In the genomic region with DNA sequence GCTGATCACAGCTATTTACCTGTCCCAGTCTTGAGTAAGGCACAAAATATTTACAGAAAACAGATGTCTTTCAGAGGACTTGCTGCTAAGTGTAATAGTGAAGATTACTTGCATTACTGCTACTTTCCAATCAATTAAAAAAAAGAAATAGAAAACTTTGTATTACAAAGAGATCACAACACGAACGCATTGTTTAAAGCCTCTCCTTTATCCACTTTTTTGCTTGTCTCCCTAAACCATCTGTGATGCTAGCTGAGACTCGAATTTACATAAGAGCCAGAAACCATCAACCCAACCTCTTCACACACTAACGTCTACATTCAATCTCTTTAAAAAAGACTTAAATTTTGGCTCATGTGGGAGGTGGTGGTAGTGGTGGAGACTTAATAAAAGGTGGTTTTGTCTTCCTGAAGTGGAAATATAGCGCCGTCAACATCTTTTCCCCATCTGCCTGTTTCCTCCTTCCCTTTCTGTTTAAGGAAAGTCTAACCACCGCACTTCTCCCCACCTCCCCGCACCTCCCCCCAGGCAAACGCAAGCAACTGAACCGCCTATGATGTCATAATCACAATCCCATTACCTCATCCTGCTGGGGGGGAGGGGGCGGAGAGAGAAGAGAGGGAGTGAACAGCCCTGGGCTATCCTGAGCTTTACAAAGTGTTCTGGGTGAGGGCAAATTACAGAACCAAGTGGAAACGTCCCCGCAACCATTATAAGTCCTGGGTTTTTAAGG, we compare ENCODE assay signal across 8 cellular contexts. TPM values are rescaled to one million over a fixed set of nuclear protein-coding genes. Genes with fewer than 3 reads are reported as not detected.
A peak's percentile ranks its signal among the peaks of the same experiment; 100 is the strongest.
DNase-seq lines count a peak whose midpoint lies in the region; ATAC-seq and TF ChIP-seq lines count a peak whose summit lies in the region.

No MANE protein-coding gene starts in this region.

- TF ChIP-seq POLR2A in NB4 (IDR thresholded peaks at IDR 0.05; ENCODE audit: extremely low read depth, insufficient read length) = no peak

- no peak for DNase-seq in activated T-cell treated with anti-CD3 and anti-CD28 coated beads, Interleukin-2, amount 50 U/mL, for 4 hours
- DNase-seq in activated T-cell treated with anti-CD3 and anti-CD28 coated beads, Interleukin-2, amount 50 U/mL, for 1 hour = no peak
- DNase-seq in HFFc6 (no peak), NB4 (ENCODE audit: low read depth) (peak; percentile 84), fibroblast of pulmonary artery (ENCODE audit: low read depth) (peak; percentile 87), natural killer cell (no peak), GOT3 (lab: John Stamatoyannopoulos, UW) (no peak)
- DNase-seq in activated CD4-positive, alpha-beta T cell treated with anti-CD3 and anti-CD28 coated beads, Interleukin-2, amount 50 U/mL, for 1 hour = peak; percentile 70

- intact Hi-C loops in natural killer cell (cut with micrococcal nuclease) = loop anchor here (2.0 kb wide), 1 partner anchor 124 kb away; a partner anchor contains a TSS

- peak overlapping the region; percentile 99 for H3K27ac Mint-ChIP-seq in HFFc6
- peak overlapping the region; percentile 96 to 99 for H3K27ac Mint-ChIP-seq in natural killer cell

- H3K4me3 ChIP-seq in NB4 (ENCODE audit: low read depth, low read length) (peak overlapping the region; percentile 85), fibroblast of pulmonary artery (replicated peaks; ENCODE audit: low read depth, low read length) (peak overlapping the region; percentile 78)

- peak; percentile 9 to 12 for ATAC-seq in activated T-cell treated with anti-CD3 and anti-CD28 coated beads, Interleukin-2, amount 50 U/mL, for 4 hours
- peak; percentile 41 to 67 (median 55) for ATAC-seq in natural killer cell

- peak overlapping the region; percentile 89 for H3K4me3 Mint-ChIP-seq in activated T-cell treated with anti-CD3 and anti-CD28 coated beads, Interleukin-2, amount 50 U/mL, for 4 hours
- H3K4me3 Mint-ChIP-seq in HFFc6 (peak overlapping the region; percentile 87), natural killer cell (peak overlapping the region; percentile 88)

- no peak for TF ChIP-seq CTCF in HFFc6 (IDR thresholded peaks at IDR 0.05)
- no peak for TF ChIP-seq CTCF in NB4 (IDR thresholded peaks at IDR 0.05; ENCODE audit: low read depth, low read length)
- TF ChIP-seq CTCF in fibroblast of pulmonary artery (IDR thresholded peaks at IDR 0.05; ENCODE audit: low read length, missing control alignments) = no peak
- TF ChIP-seq CTCF in natural killer cell (IDR thresholded peaks at IDR 0.05) = no peak

- H3K4me1 Mint-ChIP-seq in activated T-cell treated with anti-CD3 and anti-CD28 coated beads, Interleukin-2, amount 50 U/mL, for 4 hours (ENCODE audit: low read depth) = peaks cover 36% of the 10 kb centered on the region
- H3K4me1 Mint-ChIP-seq in HFFc6 (ENCODE audit: low read depth) (peaks cover 53% of the 10 kb centered on the region), natural killer cell (peaks cover 42 to 43% of the 10 kb centered on the region in 2 donors)

- H3K27me3 Mint-ChIP-seq in activated T-cell treated with anti-CD3 and anti-CD28 coated beads, Interleukin-2, amount 50 U/mL, for 4 hours (ENCODE audit: low read depth) = no peaks in the 10 kb centered on the region
- peaks cover 8% of the 10 kb centered on the region for H3K27me3 Mint-ChIP-seq in HFFc6 (ENCODE audit: insufficient read depth)
- H3K27me3 Mint-ChIP-seq in natural killer cell (ENCODE audit: low read depth in 2 of 2) = no peaks in the 10 kb centered on the region

- peaks cover 10% of the 10 kb centered on the region for H3K36me3 Mint-ChIP-seq in activated T-cell treated with anti-CD3 and anti-CD28 coated beads, Interleukin-2, amount 50 U/mL, for 4 hours (ENCODE audit: insufficient read depth)
- H3K36me3 Mint-ChIP-seq in HFFc6 (ENCODE audit: low read depth) (peaks cover 17% of the 10 kb centered on the region; the same call in 1 of the 2 replicates), natural killer cell (no peaks in the 10 kb centered on the region)

- no peaks in the 10 kb centered on the region for H3K9me3 Mint-ChIP-seq in activated T-cell treated with anti-CD3 and anti-CD28 coated beads, Interleukin-2, amount 50 U/mL, for 4 hours
- H3K9me3 Mint-ChIP-seq in HFFc6 (no peaks in the 10 kb centered on the region), natural killer cell (no peaks in the 10 kb centered on the region)

RNA-seq across cellular contexts. Expression of a gene that starts 0.9 kb away (rescaled TPM):
- total RNA-seq in activated T-cell treated with anti-CD3 and anti-CD28 coated beads, Interleukin-2, amount 50 U/mL, for 4 hours = 10 to 100 TPM; 22.2 to 25.6 (median 25.4) TPM
- 10 to 100 TPM; 28.7 to 34.4 (median 29.7) TPM for total RNA-seq in HFFc6 (2021; fragmentation: NEBNext Ultra II Directional; extraction: Animal tissue kit (Norgen Biotek cat#: 25700))
- 100 to 1,000 TPM in 1 of 3 donors, 10 to 100 TPM in 2; 65.1 to 140 (median 73.6) TPM for total RNA-seq in natural killer cell

RNA-seq across cellular contexts. Expression of a gene that starts 5.5 kb away (rescaled TPM):
- total RNA-seq in activated T-cell treated with anti-CD3 and anti-CD28 coated beads, Interleukin-2, amount 50 U/mL, for 4 hours = 1 to 10 TPM in 2 of 3 donors, under 1 TPM in 1; 0.69 to 1.3 (median 1.2) TPM
- 10 to 100 TPM in 1 of 6 experiments, 1 to 10 TPM in 5; 4.1 to 10.5 (median 8.7) TPM for total RNA-seq in HFFc6 (2021; fragmentation: NEBNext Ultra II Directional; extraction: Animal tissue kit (Norgen Biotek cat#: 25700))
- under 1 TPM in 2 of 3 donors, not detected in 1; 0.47 to 0.48 TPM for total RNA-seq in natural killer cell

RNA-seq across cellular contexts. Expression of a gene that starts 15.4 kb away (rescaled TPM):
- 10 to 100 TPM; 33.6 to 35.6 (median 34.4) TPM for total RNA-seq in activated T-cell treated with anti-CD3 and anti-CD28 coated beads, Interleukin-2, amount 50 U/mL, for 4 hours
- total RNA-seq in HFFc6 (2021; fragmentation: NEBNext Ultra II Directional; extraction: Animal tissue kit (Norgen Biotek cat#: 25700)) = 10 to 100 TPM; 29.0 to 37.8 (median 33.3) TPM
- 10 to 100 TPM; 82.3 to 87.1 (median 82.3) TPM for total RNA-seq in natural killer cell

Comparison
In these comparisons a context has a peak if more than half of its experiments do, and no peak if none do; other contexts are left out.
1. DNase-seq: peak in NB4 (single experiment), activated CD4-positive, alpha-beta T cell treated with anti-CD3 and anti-CD28 coated beads, Interleukin-2, amount 50 U/mL, for 1 hour (single experiment) and fibroblast of pulmonary artery (single experiment); none in activated T-cell treated with anti-CD3 and anti-CD28 coated beads, Interleukin-2, amount 50 U/mL, for 4 hours (single experiment), activated T-cell treated with anti-CD3 and anti-CD28 coated beads, Interleukin-2, amount 50 U/mL, for 1 hour (single experiment), HFFc6 (single experiment), natural killer cell (single experiment) and GOT3 (single experiment).
2. Peak in every context shown above with its lines, with median percentiles within 50 percentile points of each other: H3K4me3 Mint-ChIP-seq.